In the genomic region with DNA sequence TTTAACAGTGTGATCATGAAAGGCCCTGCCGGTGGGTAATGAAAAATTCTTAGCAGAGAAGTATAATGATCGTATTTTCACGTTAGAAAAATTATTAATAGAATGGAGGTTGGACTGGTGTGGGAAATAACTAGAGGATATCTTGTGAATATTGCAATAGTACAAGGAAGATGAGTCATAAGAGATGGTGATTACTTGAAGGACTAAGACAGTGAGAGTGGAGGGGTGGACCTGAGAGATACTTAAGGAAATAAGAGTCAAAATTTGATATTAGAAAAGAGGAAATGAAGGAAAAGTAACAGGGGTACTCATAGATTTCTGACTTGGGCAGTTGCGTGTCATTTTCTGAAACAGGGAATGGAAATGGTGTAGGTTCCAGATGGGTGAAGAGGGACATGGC, we compare ENCODE assay signal across 2 cellular contexts.
TF ChIP-seq lines count a peak whose summit lies in the region.

No MANE protein-coding gene starts in this region.

TF ChIP-seq in HCT116, 20 proteins besides CTCF, POLR2A, EP300 and RAD21:
- no peak for TF ChIP-seq YY1 (IDR thresholded peaks at IDR 0.05; ENCODE audit: extremely low read depth, insufficient replicate concordance, low read depth, low read length)
- TF ChIP-seq SP1 (IDR thresholded peaks at IDR 0.05; ENCODE audit: low read depth), result no peak
- TF ChIP-seq EGR1 (IDR thresholded peaks at IDR 0.05; ENCODE audit: low read depth), result no peak
- TF ChIP-seq ZFX (IDR thresholded peaks at IDR 0.05), result no peak
- TF ChIP-seq CBX3 (IDR thresholded peaks at IDR 0.05; ENCODE audit: low read depth), result no peak
- TF ChIP-seq EZH2 (IDR thresholded peaks at IDR 0.05), result no peak
- no peak for TF ChIP-seq SRF (IDR thresholded peaks at IDR 0.05; ENCODE audit: low read depth)
- no peak for TF ChIP-seq SIN3A (IDR thresholded peaks at IDR 0.05; ENCODE audit: low read depth)
- TF ChIP-seq ATF3 (IDR thresholded peaks at IDR 0.05), result no peak

TF ChIP-seq in H1, 55 proteins besides CTCF, POLR2A, EP300 and RAD21 (continued from another document):
- no peak for TF ChIP-seq TAF7 (optimal IDR thresholded peaks at IDR 0.05; ENCODE audit: borderline replicate concordance, low read depth, low read length)
- no peak for TF ChIP-seq KDM4A (IDR thresholded peaks at IDR 0.05; ENCODE audit: low read depth, low read length, severe bottlenecking)
- TF ChIP-seq ZNF274 (IDR thresholded peaks at IDR 0.05; ENCODE audit: borderline replicate concordance, extremely low read depth, low read length), result no peak
- TF ChIP-seq POU5F1 (IDR thresholded peaks at IDR 0.05; ENCODE audit: low read depth, low read length), result no peak
- no peak for TF ChIP-seq SIN3A (conservative IDR thresholded peaks at IDR 0.05 in 1 of 2, IDR thresholded peaks at IDR 0.05 in 1 of 2; ENCODE audit: low read depth in 1 of 2, low read length in 2 of 2)
- TF ChIP-seq CREB1 (IDR thresholded peaks at IDR 0.05), result no peak
- TF ChIP-seq RXRA (IDR thresholded peaks at IDR 0.05; ENCODE audit: insufficient read depth, low read depth, low read length), result no peak
- TF ChIP-seq RFX5 (IDR thresholded peaks at IDR 0.05; ENCODE audit: borderline replicate concordance, low read depth, low read length), result no peak
- no peak for TF ChIP-seq CTBP2 (IDR thresholded peaks at IDR 0.05; ENCODE audit: borderline replicate concordance, insufficient read depth, insufficient read length, low read length)
- TF ChIP-seq KDM5A (IDR thresholded peaks at IDR 0.05; ENCODE audit: low read length), result no peak
